26 cellular contexts compared by ENCODE assay signal in the genomic region with DNA sequence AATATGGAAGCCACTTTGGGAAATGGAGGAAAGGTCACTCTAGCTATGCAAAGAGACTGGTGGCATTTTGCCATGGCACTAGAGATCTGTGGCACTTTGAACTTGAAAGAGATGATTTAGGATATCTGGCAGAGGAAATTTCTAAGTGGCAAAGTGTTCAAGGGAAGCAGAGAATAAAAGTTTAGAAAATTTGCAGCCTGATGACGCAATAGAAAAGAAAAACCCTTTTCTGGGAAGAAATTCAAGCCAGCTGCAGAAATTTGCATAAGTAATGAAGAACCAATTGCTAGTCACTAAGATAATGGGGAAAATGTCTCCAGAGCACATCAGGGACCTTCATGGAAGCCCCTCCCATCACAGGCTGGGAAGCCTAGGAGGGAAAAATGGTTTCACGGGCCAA.
"Had no signal": no experiment of that assay in that cellular context is flagged by ENCODE, and none has a peak within 500 bp of the region (broad histone marks: within the 10 kb centered on the region; RNA-seq: fewer than 3 reads in every experiment).

No MANE protein-coding gene starts in this region.

- H2AFZ ChIP-seq: hepatocyte had no signal

- H3K4me3 ChIP-seq: coronary artery, dorsolateral prefrontal cortex, gastroesophageal sphincter, heart right ventricle, hepatocyte had no signal

- H3K9me3 ChIP-seq: gastroesophageal sphincter, heart right ventricle had no signal

- DNase-seq: activated CD4-positive, alpha-beta memory T cell treated with anti-CD3 and anti-CD28 coated beads for 36 hours; activated CD4-positive, alpha-beta T cell treated with anti-CD3 and anti-CD28 coated beads for 36 hours; activated CD4-positive, alpha-beta T cell treated with anti-CD3 and anti-CD28 coated beads, Interleukin-2, amount 10 ng/mL, durations not matched to agents 24 days and 14 days; activated CD4-positive, CD25-positive, alpha-beta regulatory T cell; activated CD4-positive, CD25-positive, alpha-beta regulatory T cell treated with anti-CD3 and anti-CD28 coated beads, Interleukin-2, amount 50 U/mL, for 72 hours; activated CD8-positive, alpha-beta memory T cell treated with anti-CD3 and anti-CD28 coated beads, Interleukin-2, amount 10 ng/mL, durations not matched to agents 7 days and 5 days; activated CD8-positive, alpha-beta memory T cell treated with anti-CD3 and anti-CD28 coated beads, Interleukin-2, amount 50 U/mL, for 4 hours; activated CD8-positive, alpha-beta T cell treated with anti-CD3 and anti-CD28 coated beads, Interleukin-2, amount 10 ng/mL, durations not matched to agents 7 days and 5 days; activated effector memory CD4-positive, alpha-beta T cell treated with anti-CD3 and anti-CD28 coated beads, Interleukin-2, amount 50 U/mL, for 16 hours; activated naive CD4-positive, alpha-beta T cell treated with anti-CD3 and anti-CD28 coated beads for 36 hours; activated naive CD8-positive, alpha-beta T cell treated with anti-CD3 and anti-CD28 coated beads for 36 hours; activated naive CD8-positive, alpha-beta T cell treated with anti-CD3 and anti-CD28 coated beads, Interleukin-2, amount 50 U/mL, for 24 hours; activated T-cell treated with anti-CD3 and anti-CD28 coated beads, Interleukin-2, amount 50 U/mL, for 1 hour; activated T-cell treated with anti-CD3 and anti-CD28 coated beads, Interleukin-2, amount 50 U/mL, for 48 hours; anterior cingulate cortex; brain microvascular endothelial cell; dorsolateral prefrontal cortex; effector memory CD4-positive, alpha-beta T cell; endodermal cell; foreskin melanocyte; heart right ventricle; T-helper 17 cell; T1000 had no signal

- H3K4me2 ChIP-seq: hepatocyte had no signal

- H3K79me2 ChIP-seq: hepatocyte had no signal

- H3K27me3 ChIP-seq: brain microvascular endothelial cell, dorsolateral prefrontal cortex, gastroesophageal sphincter, heart right ventricle, hepatocyte had no signal

- H3K4me1 ChIP-seq: gastroesophageal sphincter, heart right ventricle had no signal

- H3K36me3 ChIP-seq: brain microvascular endothelial cell, gastroesophageal sphincter, heart right ventricle had no signal

- H3K27ac ChIP-seq: brain microvascular endothelial cell, coronary artery, dorsolateral prefrontal cortex, gastroesophageal sphincter, heart right ventricle, hepatocyte had no signal
